Comparison of ENCODE assay signal across 11 cellular contexts in genomic region chr12:57152408-57153038, GRCh38. TPM values are rescaled to one million over a fixed set of nuclear protein-coding genes. Genes with fewer than 3 reads are reported as not detected.
DNase-seq lines count a peak whose midpoint lies in the region; ATAC-seq, FAIRE-seq and TF ChIP-seq lines count a peak whose summit lies in the region.
"Had no signal": no experiment of that assay in that cellular context is flagged by ENCODE, and none has a peak within 500 bp of the region (broad histone marks: within the 10 kb centered on the region; RNA-seq: fewer than 3 reads in every experiment).

No MANE protein-coding gene starts in this region.

- POLR2A ChIA-PET in HepG2 (lab: Yijun Ruan, JAX): interaction anchor here (1.0 to 11.4 kb wide), 2 partner anchors 21 to 64 kb away, joined by 3 to 827 read pairs; partner anchors contain the start of genes LRP1 and NAB2

- no peak overlapping the region for H2AFZ ChIP-seq in HepG2 (ENCODE audit: low read length)
- no peak overlapping the region for H2AFZ ChIP-seq in neuronal stem cell (ENCODE audit: low read length)

- H2BK5ac ChIP-seq in neuronal stem cell (ENCODE audit: low read length): no peak overlapping the region

- no peak for ATAC-seq in HepG2
- no peak for ATAC-seq in GM18511 (IDR thresholded peaks at IDR 0.05; ENCODE audit: unreplicated experiment)
- ATAC-seq: activated naive CD4-positive, alpha-beta T cell treated with anti-CD3 and anti-CD28 coated beads, Interleukin-2, amount 50 U/mL, for 72 hours had no signal

- H3K27me3 ChIP-seq in liver (ENCODE audit: control insufficient read depth in 4 of 4, insufficient read depth in 4 of 4, low read length in 3 of 4) (no peaks in the 10 kb centered on the region), HepG2 (ENCODE audit: control insufficient read depth in 1 of 2, insufficient read depth in 2 of 2, low read length in 2 of 2) (no peaks in the 10 kb centered on the region), esophagus squamous epithelium (no peaks in the 10 kb centered on the region), neuronal stem cell (ENCODE audit: control insufficient read depth in 3 of 3, insufficient read depth in 3 of 3, low read depth in 1 of 3, low read length in 3 of 3) (no peaks in the 10 kb centered on the region)

- 80% methylated on average over 7 of the region's 7 CpGs for WGBS in liver
- 94% methylated on average over 7 of the region's 7 CpGs for WGBS in HepG2 (ENCODE audit: low lambda C conversion rate)
- 23 to 63% methylated on average over 3 to 4 of the region's 7 CpGs for WGBS in esophagus squamous epithelium, 2 donors
- WGBS in neuronal stem cell (ENCODE audit: extremely low coverage in 2 of 2, insufficient read length in 2 of 2, insufficient replicate concordance in 1 of 2), 2 donors: no CpG with 5 or more reads among the region's 7 CpGs

- DNase-seq in HepG2 (ENCODE audit: low spot score) (no peak), esophagus squamous epithelium (lab: John Stamatoyannopoulos, UW) (no peak), neuronal stem cell (ENCODE audit: low spot score) (no peak), hepatic stellate cell (ENCODE audit: low spot score) (no peak), MV-4-11 (lab: John Stamatoyannopoulos, UW) (no peak), activated T-cell treated with anti-CD3 and anti-CD28 coated beads for 4 hours (no peak)
- DNase-seq: hippocampal formation had no signal

- no TSS peak for BruUV-seq in HepG2 (replicated peaks; lab: Mats Ljungman, UMichigan)

- H4K20me1 ChIP-seq in HepG2 (ENCODE audit: insufficient read depth, low read length): no peaks in the 10 kb centered on the region; the same call in 1 of the 2 replicates

- no peak overlapping the region for H4K8ac ChIP-seq in neuronal stem cell (ENCODE audit: low read depth, low read length)

- H4K91ac ChIP-seq in neuronal stem cell (ENCODE audit: low read depth, low read length, poor library complexity): no peak overlapping the region

- H3K79me2 ChIP-seq in HepG2 (ENCODE audit: insufficient read depth, low read length): peaks cover 3% of the 10 kb centered on the region

- intact Hi-C loops in HepG2 (cut with micrococcal nuclease; ENCODE audit: unreplicated experiment): no loop called here
- intact Hi-C loops in esophagus squamous epithelium (cut with DNase I): no loop called here

- H3K36me3 ChIP-seq in liver (ENCODE audit: control insufficient read depth in 4 of 4, insufficient read depth in 3 of 4, low read depth in 1 of 4, low read length in 3 of 4) (peaks cover 13 to 32% (median 27%) of the 10 kb centered on the region in 4 donors), HepG2 (replicated peaks in 1 of 2; ENCODE audit: control insufficient read depth in 1 of 2, insufficient read depth in 2 of 2, low read length in 2 of 2) (peaks cover 36 to 40% of the 10 kb centered on the region in 2 experiments; a peak in 4 of 5 replicates), esophagus squamous epithelium (peaks cover 22 to 81% (median 23%) of the 10 kb centered on the region in 3 donors), neuronal stem cell (replicated peaks in 1 of 2; ENCODE audit: control insufficient read depth in 2 of 2, insufficient read depth in 2 of 2, low read length in 2 of 2) (peaks cover 34 to 96% of the 10 kb centered on the region in 2 donors)

- TF ChIP-seq EP300 in HepG2 (IDR thresholded peaks at IDR 0.05; ENCODE audit: low read depth in 2 of 2, low read length in 2 of 2): no peak
- no peak for TF ChIP-seq EP300 in HepG2 (CRISPR knock-in tag; IDR thresholded peaks at IDR 0.05; ENCODE audit: borderline replicate concordance)

- H3K27ac ChIP-seq in liver (ENCODE audit: low read depth in 1 of 2, low read length in 2 of 2): peak overlapping the region; percentile 61 to 79
- no peak overlapping the region for H3K27ac ChIP-seq in HepG2 (ENCODE audit: extremely low read length, insufficient read depth, low read length)
- H3K27ac ChIP-seq in esophagus squamous epithelium: peak overlapping the region; percentile 60 to 92 (median 82)
- H3K27ac ChIP-seq in neuronal stem cell (replicated peaks; ENCODE audit: low read length): no peak overlapping the region
- H3K27ac ChIP-seq: A549 had no signal

- no peak overlapping the region for H3K4me3 ChIP-seq in liver (ENCODE audit: low read depth in 1 of 3, low read length in 3 of 3)
- H3K4me3 ChIP-seq in HepG2 (replicated peaks in 1 of 3; ENCODE audit: insufficient read depth in 1 of 3, low read depth in 2 of 3, low read length in 3 of 3): no peak overlapping the region
- H3K4me3 ChIP-seq in esophagus squamous epithelium: peak overlapping the region in 1 of 4 donors; percentile 15
- no peak overlapping the region for H3K4me3 ChIP-seq in neuronal stem cell (ENCODE audit: low read length in 2 of 2)
- H3K4me3 ChIP-seq: A549 had no signal

- no peak for FAIRE-seq in HepG2 (lab: Jason Lieb, UNC)
- FAIRE-seq: A549 had no signal

- no peak overlapping the region for H2AK5ac ChIP-seq in neuronal stem cell (ENCODE audit: low read depth, low read length)

- no peak overlapping the region for H3K18ac ChIP-seq in neuronal stem cell (ENCODE audit: low read length)

- no peaks in the 10 kb centered on the region for H3K79me1 ChIP-seq in neuronal stem cell (ENCODE audit: low read depth, low read length)

- no peak overlapping the region for H2BK12ac ChIP-seq in neuronal stem cell (ENCODE audit: low read length)

- no peaks in the 10 kb centered on the region for H3K9me3 ChIP-seq in liver (ENCODE audit: control insufficient read depth in 4 of 4, low read length in 3 of 4)
- H3K9me3 ChIP-seq in HepG2 (ENCODE audit: low read length): no peaks in the 10 kb centered on the region
- no peaks in the 10 kb centered on the region for H3K9me3 ChIP-seq in esophagus squamous epithelium
- no peaks in the 10 kb centered on the region for H3K9me3 ChIP-seq in neuronal stem cell (replicated peaks in 1 of 2; ENCODE audit: control insufficient read depth in 2 of 2, insufficient read depth in 1 of 2, low read depth in 1 of 2, low read length in 2 of 2)
- H3K9me3 ChIP-seq: A549 had no signal

- H3K23ac ChIP-seq in neuronal stem cell (ENCODE audit: low read depth, low read length, poor library complexity): peak overlapping the region; percentile 13

- TF ChIP-seq POLR2A in HepG2 (IDR thresholded peaks at IDR 0.05; ENCODE audit: insufficient read depth in 1 of 2, low read depth in 2 of 2, low read length in 2 of 2): no peak
- no peak for TF ChIP-seq POLR2A in esophagus squamous epithelium (IDR thresholded peaks at IDR 0.05)

- in situ Hi-C loops in HepG2 (cut with HindIII; ENCODE audit: extremely low pct_ligation_motif_present, low pct_unique_long_range_greater_than_20kb): no loop called here

- H3K4me2 ChIP-seq in HepG2 (ENCODE audit: low read depth, low read length) (no peak overlapping the region), neuronal stem cell (ENCODE audit: insufficient read depth, low read length, poor library complexity, severe bottlenecking) (no peak overlapping the region)
- H3K4me2 ChIP-seq: A549 had no signal

- H2BK120ac ChIP-seq in neuronal stem cell (ENCODE audit: low read depth, low read length): no peak overlapping the region

- TF ChIP-seq CTCF in liver (IDR thresholded peaks at IDR 0.05; ENCODE audit: low read depth, low read length, missing input control) (no peak), HepG2 (CRISPR knock-in tag; IDR thresholded peaks at IDR 0.05) (no peak), esophagus squamous epithelium (IDR thresholded peaks at IDR 0.05) (no peak)

- CTCF ChIA-PET in HepG2 (lab: Yijun Ruan, JAX; ENCODE audit: low intra/inter-chr PET ratio, low total read pairs): no interaction called here

- H3K4me1 ChIP-seq in liver (ENCODE audit: control insufficient read depth in 4 of 4, insufficient read depth in 4 of 4, low read length in 3 of 4): peaks cover 32 to 73% (median 64%) of the 10 kb centered on the region in 4 donors
- peaks cover 81% of the 10 kb centered on the region for H3K4me1 ChIP-seq in HepG2 (ENCODE audit: insufficient read depth, low read length)
- peaks cover 31 to 69% (median 54%) of the 10 kb centered on the region in 3 donors for H3K4me1 ChIP-seq in esophagus squamous epithelium
- peaks cover 0 to under 1% of the 10 kb centered on the region in 2 donors for H3K4me1 ChIP-seq in neuronal stem cell (ENCODE audit: control insufficient read depth in 2 of 2, insufficient read depth in 1 of 2, low read depth in 1 of 2, low read length in 2 of 2)

- TF ChIP-seq RAD21 in liver (IDR thresholded peaks at IDR 0.05) (no peak), HepG2 (CRISPR knock-in tag; IDR thresholded peaks at IDR 0.05) (no peak)

- H3K9ac ChIP-seq in liver (ENCODE audit: low read depth in 1 of 2, low read length in 2 of 2) (no peak overlapping the region), HepG2 (ENCODE audit: insufficient read depth, low read depth, low read length) (no peak overlapping the region), neuronal stem cell (ENCODE audit: low read depth, low read length, poor library complexity) (peak overlapping the region; percentile 10)

- no peak overlapping the region for H2BK15ac ChIP-seq in neuronal stem cell (ENCODE audit: low read length)

- no peak overlapping the region for H3K14ac ChIP-seq in neuronal stem cell (ENCODE audit: low read length)

- no peak overlapping the region for H3K4ac ChIP-seq in neuronal stem cell (ENCODE audit: low read length)

RNA-seq across cellular contexts. Expression of gene LRP1-AS, which starts 5.1 kb away (rescaled TPM):
- not detected for total RNA-seq in liver
- polyA plus RNA-seq in liver: not detected
- not detected in 2 replicates for total RNA-seq in HepG2 (2016; rRNA removed; fragmentation: Illumina TruSeq; extraction: Trizol)
- not detected in 2 replicates for total RNA-seq in HepG2 (2016; cell fraction: cytosol; rRNA removed; fragmentation: Illumina TruSeq; extraction: Trizol; ENCODE audit: low read depth)
- total RNA-seq in HepG2 (2016; cell fraction: insoluble cytoplasmic fraction; rRNA removed; fragmentation: Illumina TruSeq; extraction: Trizol): not detected in 2 replicates
- total RNA-seq in HepG2 (2016; cell fraction: membrane; rRNA removed; fragmentation: Illumina TruSeq; extraction: Trizol): not detected in 2 replicates
- total RNA-seq in HepG2 (2016; cell fraction: nucleus; rRNA removed; fragmentation: Illumina TruSeq; extraction: Trizol): not detected in 2 replicates
- polyA plus RNA-seq in HepG2 (2011; rRNA removed): 0.20 TPM in 1 of 2 replicates, not detected in the other
- not detected in 2 replicates for polyA plus RNA-seq in HepG2 (2011; cell fraction: cytosol; rRNA removed)
- polyA plus RNA-seq in HepG2 (2011; cell fraction: nucleus; rRNA removed): not detected in 2 replicates
- polyA plus RNA-seq in HepG2 (2012): not detected in 2 replicates
- polyA plus RNA-seq in HepG2 (2016; cell fraction: cytosol; fragmentation: Illumina TruSeq; extraction: Trizol; ENCODE audit: low read depth): not detected in 2 replicates
- polyA plus RNA-seq in HepG2 (2016; cell fraction: insoluble cytoplasmic fraction; fragmentation: Illumina TruSeq; extraction: Trizol; ENCODE audit: low read depth): not detected in 2 replicates
- polyA plus RNA-seq in HepG2 (2016; cell fraction: membrane; fragmentation: Illumina TruSeq; extraction: Trizol; ENCODE audit: low read depth): not detected in 2 replicates
- polyA plus RNA-seq in HepG2 (2016; cell fraction: nucleus; fragmentation: Illumina TruSeq; extraction: Trizol; ENCODE audit: insufficient read depth, low read depth): not detected in 2 replicates
- not detected in 2 replicates for polyA minus RNA-seq in HepG2 (2011; rRNA and poly(A)+ RNA removed; ENCODE audit: low replicate concordance)
- not detected in 2 replicates for polyA minus RNA-seq in HepG2 (2011; cell fraction: cytosol; rRNA and poly(A)+ RNA removed)
- polyA minus RNA-seq in HepG2 (2011; cell fraction: nucleus; rRNA and poly(A)+ RNA removed): not detected in 2 replicates
- not detected for total RNA-seq in esophagus squamous epithelium
- not detected for polyA plus RNA-seq in neuronal stem cell (2013, experiment 1 of 2)
- not detected for polyA plus RNA-seq in neuronal stem cell (2013, experiment 2 of 2)
- total RNA-seq: activated naive CD4-positive, alpha-beta T cell treated with anti-CD3 and anti-CD28 coated beads, Interleukin-2, amount 50 U/mL, for 72 hours had no signal
- polyA plus RNA-seq: A549 had no signal

RNA-seq across cellular contexts. Expression of gene LRP1, which starts 24.2 kb away (rescaled TPM):
- total RNA-seq in liver: 100 to 1,000 TPM; 151 to 375 TPM
- 100 to 1,000 TPM in 1 of 2 donors, 10 to 100 TPM in 1; 87.5 to 127 TPM for polyA plus RNA-seq in liver
- 14.7 and 16.5 TPM in 2 replicates for total RNA-seq in HepG2 (2016; rRNA removed; fragmentation: Illumina TruSeq; extraction: Trizol)
- 7.0 and 7.1 TPM in 2 replicates for total RNA-seq in HepG2 (2016; cell fraction: cytosol; rRNA removed; fragmentation: Illumina TruSeq; extraction: Trizol; ENCODE audit: low read depth)
- total RNA-seq in HepG2 (2016; cell fraction: insoluble cytoplasmic fraction; rRNA removed; fragmentation: Illumina TruSeq; extraction: Trizol): 12.6 and 13.0 TPM in 2 replicates
- 9.7 and 10.2 TPM in 2 replicates for total RNA-seq in HepG2 (2016; cell fraction: membrane; rRNA removed; fragmentation: Illumina TruSeq; extraction: Trizol)
- total RNA-seq in HepG2 (2016; cell fraction: nucleus; rRNA removed; fragmentation: Illumina TruSeq; extraction: Trizol): 47.7 and 58.7 TPM in 2 replicates
- 30.8 and 33.6 TPM in 2 replicates for polyA plus RNA-seq in HepG2 (2011; rRNA removed)
- 30.4 and 39.0 TPM in 2 replicates for polyA plus RNA-seq in HepG2 (2011; cell fraction: cytosol; rRNA removed)
- 188 and 243 TPM in 2 replicates for polyA plus RNA-seq in HepG2 (2011; cell fraction: nucleus; rRNA removed)
- 92.4 and 98.3 TPM in 2 replicates for polyA plus RNA-seq in HepG2 (2012)
- polyA plus RNA-seq in HepG2 (2016; cell fraction: cytosol; fragmentation: Illumina TruSeq; extraction: Trizol; ENCODE audit: low read depth): 2.5 TPM in 2 replicates
- polyA plus RNA-seq in HepG2 (2016; cell fraction: insoluble cytoplasmic fraction; fragmentation: Illumina TruSeq; extraction: Trizol; ENCODE audit: low read depth): 11.6 and 18.1 TPM in 2 replicates
- 4.9 TPM in 2 replicates for polyA plus RNA-seq in HepG2 (2016; cell fraction: membrane; fragmentation: Illumina TruSeq; extraction: Trizol; ENCODE audit: low read depth)
- polyA plus RNA-seq in HepG2 (2016; cell fraction: nucleus; fragmentation: Illumina TruSeq; extraction: Trizol; ENCODE audit: insufficient read depth, low read depth): 95.2 and 99.3 TPM in 2 replicates
- polyA minus RNA-seq in HepG2 (2011; rRNA and poly(A)+ RNA removed; ENCODE audit: low replicate concordance): 6.6 and 218 TPM in 2 replicates
- 92.2 and 104 TPM in 2 replicates for polyA minus RNA-seq in HepG2 (2011; cell fraction: cytosol; rRNA and poly(A)+ RNA removed)
- 85.0 and 102 TPM in 2 replicates for polyA minus RNA-seq in HepG2 (2011; cell fraction: nucleus; rRNA and poly(A)+ RNA removed)
- total RNA-seq in esophagus squamous epithelium: 100 to 1,000 TPM in 1 of 4 donors, 10 to 100 TPM in 3; 60.8 to 147 (median 81.9) TPM
- polyA plus RNA-seq in neuronal stem cell (2013, experiment 1 of 2): 13.3 TPM
- 12.4 TPM for polyA plus RNA-seq in neuronal stem cell (2013, experiment 2 of 2)

RNA-seq across cellular contexts. Expression of gene STAT6, which starts 41.4 kb away (rescaled TPM):
- total RNA-seq in liver: 10 to 100 TPM; 27.4 to 54.0 TPM
- polyA plus RNA-seq in liver: 10 to 100 TPM; 33.2 to 57.4 TPM
- 19.4 and 28.0 TPM in 2 replicates for total RNA-seq in HepG2 (2016; rRNA removed; fragmentation: Illumina TruSeq; extraction: Trizol)
- 6.8 and 8.2 TPM in 2 replicates for total RNA-seq in HepG2 (2016; cell fraction: cytosol; rRNA removed; fragmentation: Illumina TruSeq; extraction: Trizol; ENCODE audit: low read depth)
- total RNA-seq in HepG2 (2016; cell fraction: insoluble cytoplasmic fraction; rRNA removed; fragmentation: Illumina TruSeq; extraction: Trizol): 16.5 and 28.8 TPM in 2 replicates
- 12.1 and 12.8 TPM in 2 replicates for total RNA-seq in HepG2 (2016; cell fraction: membrane; rRNA removed; fragmentation: Illumina TruSeq; extraction: Trizol)
- total RNA-seq in HepG2 (2016; cell fraction: nucleus; rRNA removed; fragmentation: Illumina TruSeq; extraction: Trizol): 25.5 and 33.3 TPM in 2 replicates
- polyA plus RNA-seq in HepG2 (2011; rRNA removed): 62.2 and 68.7 TPM in 2 replicates
- 28.2 and 38.4 TPM in 2 replicates for polyA plus RNA-seq in HepG2 (2011; cell fraction: cytosol; rRNA removed)
- 203 and 258 TPM in 2 replicates for polyA plus RNA-seq in HepG2 (2011; cell fraction: nucleus; rRNA removed)
- polyA plus RNA-seq in HepG2 (2012): 33.9 and 37.3 TPM in 2 replicates
- 3.4 and 3.9 TPM in 2 replicates for polyA plus RNA-seq in HepG2 (2016; cell fraction: cytosol; fragmentation: Illumina TruSeq; extraction: Trizol; ENCODE audit: low read depth)
- polyA plus RNA-seq in HepG2 (2016; cell fraction: insoluble cytoplasmic fraction; fragmentation: Illumina TruSeq; extraction: Trizol; ENCODE audit: low read depth): 16.5 and 19.0 TPM in 2 replicates
- 8.0 and 8.1 TPM in 2 replicates for polyA plus RNA-seq in HepG2 (2016; cell fraction: membrane; fragmentation: Illumina TruSeq; extraction: Trizol; ENCODE audit: low read depth)
- 87.2 and 88.4 TPM in 2 replicates for polyA plus RNA-seq in HepG2 (2016; cell fraction: nucleus; fragmentation: Illumina TruSeq; extraction: Trizol; ENCODE audit: insufficient read depth, low read depth)
- polyA minus RNA-seq in HepG2 (2011; rRNA and poly(A)+ RNA removed; ENCODE audit: low replicate concordance): 65.8 and 169 TPM in 2 replicates
- polyA minus RNA-seq in HepG2 (2011; cell fraction: cytosol; rRNA and poly(A)+ RNA removed): 16.4 and 22.5 TPM in 2 replicates
- polyA minus RNA-seq in HepG2 (2011; cell fraction: nucleus; rRNA and poly(A)+ RNA removed): 34.6 and 43.3 TPM in 2 replicates
- total RNA-seq in esophagus squamous epithelium: 100 to 1,000 TPM in 2 of 4 donors, 10 to 100 TPM in 2; 72.7 to 138 (median 102) TPM
- 9.9 TPM for polyA plus RNA-seq in neuronal stem cell (2013, experiment 1 of 2)
- 8.0 TPM for polyA plus RNA-seq in neuronal stem cell (2013, experiment 2 of 2)

Comparison
In these comparisons a context has a peak if more than half of its experiments do, and no peak if none do; other contexts are left out.
1. H3K27ac ChIP-seq: peak in liver (2 of 2) and esophagus squamous epithelium (4 of 4); none in HepG2 (single experiment) and neuronal stem cell (single experiment).